8 cellular contexts compared by ENCODE assay signal in the genomic region with DNA sequence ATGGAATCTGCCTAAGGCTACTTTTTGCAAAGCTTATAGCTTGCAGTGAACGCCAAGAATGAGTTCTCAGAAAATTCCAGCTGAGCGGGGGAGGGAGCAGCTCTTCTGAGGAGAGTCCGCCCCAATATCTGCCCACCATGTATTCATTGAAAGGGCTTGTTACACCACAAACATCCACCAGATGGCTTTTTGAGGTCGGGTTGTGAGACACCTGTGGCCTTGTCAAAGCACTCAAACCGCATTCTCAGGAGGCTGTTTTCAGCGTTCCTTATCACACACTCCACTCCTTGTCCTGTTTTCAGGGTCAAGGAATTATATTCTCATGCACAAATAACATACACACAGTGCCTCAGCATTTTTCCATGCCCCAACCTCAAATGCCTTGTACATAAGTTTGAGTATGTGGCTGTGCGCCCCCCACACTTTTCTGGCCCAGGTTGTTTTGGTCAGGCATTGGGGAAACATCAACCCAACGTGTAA. TPM values are rescaled to one million over a fixed set of nuclear protein-coding genes. Genes with fewer than 3 reads are reported as not detected.
DNase-seq lines count a peak whose midpoint lies in the region; ATAC-seq, FAIRE-seq and TF ChIP-seq lines count a peak whose summit lies in the region.

No MANE protein-coding gene starts in this region.

- H3K4me1 ChIP-seq in A549: peaks cover 43% of the 10 kb centered on the region
- H3K4me1 ChIP-seq in psoas muscle: no peaks in the 10 kb centered on the region

- peak; percentile 77 to 85 for TF ChIP-seq RAD21 in A549 (conservative IDR thresholded peaks at IDR 0.05 in 1 of 2, IDR thresholded peaks at IDR 0.05 in 1 of 2)

- ATAC-seq in A549 (peak; percentile 84 to 93), psoas muscle (peak; percentile 57 to 84 (median 67))

- TF ChIP-seq EP300 in A549 (IDR thresholded peaks at IDR 0.05): no peak

- no peaks in the 10 kb centered on the region for H3K27me3 ChIP-seq in psoas muscle (ENCODE audit: insufficient read depth in 3 of 3, low read length in 2 of 3)

- TF ChIP-seq CTCF in A549 (IDR thresholded peaks at IDR 0.05) (peak; percentile 66), GM12873 (IDR thresholded peaks at IDR 0.05; ENCODE audit: insufficient read depth, low read depth, low read length, missing control alignments) (peak; percentile 75), psoas muscle (IDR thresholded peaks at IDR 0.05) (peak; percentile 64)

- peak; percentile 59 for FAIRE-seq in A549 (lab: Jason Lieb, UNC)

- no peak overlapping the region for H3K4me3 ChIP-seq in A549
- H3K4me3 ChIP-seq in psoas muscle: no peak overlapping the region

- 20% methylated on average over 8 of the region's 8 CpGs for WGBS in A549 (ENCODE audit: missing lambda C conversion rate)
- 34 to 39% (median 36%) methylated on average over 8 of the region's 8 CpGs for WGBS in psoas muscle, 3 donors

- DNase-seq in A549 (ENCODE audit: low read depth in 1 of 2, low spot score in 1 of 2) (peak; percentile 71 to 75), HUDEP-2 (lab: John Stamatoyannopoulos, UW; ENCODE audit: unreplicated experiment in 76 of 76) (peak in 50 of 76 experiments; percentile 6 to 80 (median 42)), RPMI8226 (peak; percentile 71), glomerular endothelial cell (ENCODE audit: extremely low read depth, low read depth, low spot score) (peak; percentile 41), psoas muscle (no peak), hippocampal formation (lab: John Stamatoyannopoulos, UW) (no peak)
- DNase-seq in activated naive CD4-positive, alpha-beta T cell treated with Interleukin-2 at 50 U/mL for 16 hours: peak; percentile 46

- CTCF ChIA-PET in A549 (lab: Yijun Ruan, JAX): interaction anchor here (0.6 to 8.4 kb wide), 35 partner anchors 9 to 436 kb away, joined by 3 to 94 read pairs (median 4); partner anchors contain the start of genes C4BPA and PFKFB2

- TF ChIP-seq POLR2A in A549 (IDR thresholded peaks at IDR 0.05; ENCODE audit: low read length): no peak

- peak overlapping the region; percentile 14; the same call in 1 of the 3 replicates for H3K4me2 ChIP-seq in A549

- peaks cover 0 to 8% of the 10 kb centered on the region in 2 donors for H3K36me3 ChIP-seq in psoas muscle (ENCODE audit: insufficient read depth in 1 of 2, low read depth in 1 of 2)

- POLR2A ChIA-PET in A549 (lab: Yijun Ruan, JAX): interaction anchor here (1.5 to 2.2 kb wide), 2 partner anchors 32 to 237 kb away, joined by 4 to 8 read pairs; partner anchors contain the start of genes CD55 and PFKFB2

- H3K27ac ChIP-seq in A549 (no peak overlapping the region), psoas muscle (no peak overlapping the region)

- H3K9me3 ChIP-seq in A549 (no peaks in the 10 kb centered on the region), psoas muscle (no peaks in the 10 kb centered on the region)

- intact Hi-C loops in psoas muscle (cut with DNase I): loop anchor here (1.0 to 5.0 kb wide), 4 partner anchors 37 to 415 kb away; partner anchors contain the start of gene CR1 (in 1 of the 2)

TF ChIP-seq in A549, 52 proteins besides CTCF, POLR2A, EP300 and RAD21:
- TF ChIP-seq MAX (IDR thresholded peaks at IDR 0.05) (peak; percentile 26; the same call in 1 of the 2 replicates), RNF2 (IDR thresholded peaks at IDR 0.05; ENCODE audit: borderline replicate concordance, low read depth) (no peak), ZNF302 (CRISPR knock-in tag; IDR thresholded peaks at IDR 0.05) (no peak), SMC3 (IDR thresholded peaks at IDR 0.05) (peak; percentile 93)

RNA-seq across cellular contexts. Expression of gene C4BPB, which starts 3.9 kb away (rescaled TPM):
- polyA plus RNA-seq in A549 (2011; rRNA removed) (0.57 and 0.74 TPM in 2 replicates), A549 (2017; fragmentation: RNase III; extraction: RNeasy Plus Mini Kit Qiagen cat#74134 plus additional on column Dnase treatment) (4.9 to 9.5 TPM (median 5.1 TPM) in 3 replicates), psoas muscle (under 1 TPM in 2 of 3 donors, not detected in 1; 0.08 to 0.12 TPM)
- polyA plus RNA-seq in A549 (2012; cell fraction: cytosol; rRNA removed): 1.00 and 1.0 TPM in 2 replicates
- polyA plus RNA-seq in A549 (2012; cell fraction: nucleus; rRNA removed): 1.3 and 2.6 TPM in 2 replicates
- polyA minus RNA-seq in A549 (2011; rRNA and poly(A)+ RNA removed): 0.29 TPM in 2 replicates
- total RNA-seq in glomerular endothelial cell (not detected in 2 replicates), psoas muscle (under 1 TPM in 3 of 4 donors, not detected in 1; 0.25 to 0.48 (median 0.27) TPM)

RNA-seq across cellular contexts. Expression of gene C4BPA, which starts 19.3 kb away (rescaled TPM):
- polyA plus RNA-seq in A549 (2011; rRNA removed) (3.6 and 4.9 TPM in 2 replicates), A549 (2017; fragmentation: RNase III; extraction: RNeasy Plus Mini Kit Qiagen cat#74134 plus additional on column Dnase treatment) (0.92 to 1.4 TPM (median 1.0 TPM) in 3 replicates), psoas muscle (not detected)
- 0.19 and 0.27 TPM in 2 replicates for polyA plus RNA-seq in A549 (2012; cell fraction: cytosol; rRNA removed)
- 0.11 and 0.32 TPM in 2 replicates for polyA plus RNA-seq in A549 (2012; cell fraction: nucleus; rRNA removed)
- polyA minus RNA-seq in A549 (2011; rRNA and poly(A)+ RNA removed): 1.1 and 2.0 TPM in 2 replicates
- total RNA-seq in glomerular endothelial cell (not detected in 2 replicates), psoas muscle (under 1 TPM in 1 of 4 donors, not detected in 3; 0.15 TPM)

RNA-seq across cellular contexts. Expression of gene PFKFB2, which starts 31.7 kb away (rescaled TPM):
- polyA plus RNA-seq in A549 (2011; rRNA removed): 6.8 and 7.4 TPM in 2 replicates
- polyA plus RNA-seq in A549 (2012; cell fraction: cytosol; rRNA removed): 2.1 and 2.2 TPM in 2 replicates
- polyA plus RNA-seq in A549 (2012; cell fraction: nucleus; rRNA removed): 3.5 and 5.4 TPM in 2 replicates
- 7.6 to 8.4 TPM (median 8.1 TPM) in 3 replicates for polyA plus RNA-seq in A549 (2017; fragmentation: RNase III; extraction: RNeasy Plus Mini Kit Qiagen cat#74134 plus additional on column Dnase treatment)
- 5.9 and 6.8 TPM in 2 replicates for polyA minus RNA-seq in A549 (2011; rRNA and poly(A)+ RNA removed)
- 1.2 and 2.8 TPM in 2 replicates for total RNA-seq in glomerular endothelial cell
- total RNA-seq in psoas muscle: 100 to 1,000 TPM in 1 of 4 donors, 10 to 100 TPM in 3; 36.0 to 149 (median 46.4) TPM
- polyA plus RNA-seq in psoas muscle: 10 to 100 TPM in 2 of 3 donors, 1 to 10 TPM in 1; 3.9 to 32.9 (median 15.4) TPM

RNA-seq across cellular contexts. Expression of gene YOD1, which starts 33.7 kb away (rescaled TPM):
- polyA plus RNA-seq in A549 (2011; rRNA removed) (6.9 and 7.0 TPM in 2 replicates), A549 (2017; fragmentation: RNase III; extraction: RNeasy Plus Mini Kit Qiagen cat#74134 plus additional on column Dnase treatment) (9.5 to 10.3 TPM (median 10.3 TPM) in 3 replicates), psoas muscle (1 to 10 TPM; 4.4 to 5.6 (median 5.4) TPM)
- polyA plus RNA-seq in A549 (2012; cell fraction: cytosol; rRNA removed): 1.5 and 1.7 TPM in 2 replicates
- polyA plus RNA-seq in A549 (2012; cell fraction: nucleus; rRNA removed): 1.7 and 2.2 TPM in 2 replicates
- 5.5 and 5.7 TPM in 2 replicates for polyA minus RNA-seq in A549 (2011; rRNA and poly(A)+ RNA removed)
- total RNA-seq in glomerular endothelial cell (4.9 and 5.1 TPM in 2 replicates), psoas muscle (1 to 10 TPM; 3.9 to 7.0 (median 6.0) TPM)

RNA-seq across cellular contexts. Expression of gene C1orf116, which starts 52.2 kb away (rescaled TPM):
- polyA plus RNA-seq in A549 (2011; rRNA removed) (2.0 and 2.2 TPM in 2 replicates), A549 (2017; fragmentation: RNase III; extraction: RNeasy Plus Mini Kit Qiagen cat#74134 plus additional on column Dnase treatment) (3.2 to 3.6 TPM (median 3.4 TPM) in 3 replicates), psoas muscle (under 1 TPM; 0.14 to 0.49 (median 0.35) TPM)
- polyA plus RNA-seq in A549 (2012; cell fraction: cytosol; rRNA removed): 1.2 TPM in 2 replicates
- 1.9 and 2.7 TPM in 2 replicates for polyA plus RNA-seq in A549 (2012; cell fraction: nucleus; rRNA removed)
- 2.9 and 3.7 TPM in 2 replicates for polyA minus RNA-seq in A549 (2011; rRNA and poly(A)+ RNA removed)
- total RNA-seq in glomerular endothelial cell (0.53 TPM in 1 of 2 replicates, not detected in the other), psoas muscle (1 to 10 TPM in 1 of 4 donors, under 1 TPM in 3; 0.12 to 1.4 (median 0.35) TPM)

Comparison
In these comparisons a context has a peak if more than half of its experiments do, and no peak if none do; other contexts are left out.
1. DNase-seq: peak in A549 (2 of 2), HUDEP-2 (50 of 76), RPMI8226 (single experiment), activated naive CD4-positive, alpha-beta T cell treated with Interleukin-2 at 50 U/mL for 16 hours (single experiment) and glomerular endothelial cell (single experiment); none in psoas muscle (0 of 2) and hippocampal formation (0 of 2).
2. Peak in every context shown above with its lines, with median percentiles within 50 percentile points of each other: CTCF ChIP-seq.